ENCODE assay signal across 8 cellular contexts in genomic region chr20:14142171-14142570, GRCh38.
DNase-seq lines count a peak whose midpoint lies in the region; ATAC-seq, FAIRE-seq and TF ChIP-seq lines count a peak whose summit lies in the region.

No MANE protein-coding gene starts in this region.

- ATAC-seq in GM18861 (IDR thresholded peaks at IDR 0.05; ENCODE audit: unreplicated experiment) = peak; percentile 56
- peak; percentile 78 for ATAC-seq in left ventricle myocardium superior
- no peak for ATAC-seq in GM21526 (IDR thresholded peaks at IDR 0.05; ENCODE audit: low FRiP score, unreplicated experiment)
- no peak for ATAC-seq in HG03097 (IDR thresholded peaks at IDR 0.05; ENCODE audit: low FRiP score, unreplicated experiment)

- intact Hi-C loops in left ventricle myocardium superior (cut with micrococcal nuclease) (no loop called here), posterior vena cava (cut with DNase I) (no loop called here)

- H3K36me3 ChIP-seq in small intestine (ENCODE audit: control insufficient read depth in 2 of 2, insufficient read depth in 2 of 2, low read length in 2 of 2) = no peaks in the 10 kb centered on the region

- H3K27ac ChIP-seq in VCaP (no peak overlapping the region; the same call in 1 of the 2 replicates), small intestine (ENCODE audit: low read depth in 1 of 2, low read length in 1 of 2) (no peak overlapping the region)

- FAIRE-seq in small intestine (lab: Jason Lieb, UNC) = no peak

- H3K27me3 ChIP-seq in small intestine (ENCODE audit: control insufficient read depth in 2 of 2, insufficient read depth in 2 of 2, low read length in 2 of 2) = no peaks in the 10 kb centered on the region

- H3K4me3 ChIP-seq in small intestine (ENCODE audit: low read depth in 1 of 2, low read length in 2 of 2) = no peak overlapping the region

- H3K9me3 ChIP-seq in small intestine (ENCODE audit: control insufficient read depth, low read depth) = no peaks in the 10 kb centered on the region

- TF ChIP-seq CTCF in VCaP (conservative IDR thresholded peaks at IDR 0.05) = peak; percentile 94

- WGBS in small intestine, 3 donors = 14 to 20% (median 15%) methylated on average over 5 of the region's 5 CpGs

- H3K4me1 ChIP-seq in small intestine (ENCODE audit: control insufficient read depth in 2 of 2, insufficient read depth in 1 of 2, low read depth in 1 of 2, low read length in 1 of 2) = no peaks in the 10 kb centered on the region

- DNase-seq in NCI-H1417 treated with DMSO at 0.1 percent for 48 hours (lab: John Stamatoyannopoulos, UW) (peak; percentile 90), left ventricle myocardium superior (no peak), small intestine (peak; percentile 38), posterior vena cava (ENCODE audit: low spot score) (no peak)

Comparison
In these comparisons a context has a peak if more than half of its experiments do, and no peak if none do; other contexts are left out.
1. ATAC-seq: peak in GM18861 (single experiment) and left ventricle myocardium superior (single experiment); none in GM21526 (single experiment) and HG03097 (single experiment).
2. DNase-seq: peak in NCI-H1417 treated with DMSO at 0.1 percent for 48 hours (single experiment) and small intestine (single experiment); none in left ventricle myocardium superior (single experiment) and posterior vena cava (single experiment).